Comparison of ENCODE assay signal across 32 cellular contexts in the genomic region with DNA sequence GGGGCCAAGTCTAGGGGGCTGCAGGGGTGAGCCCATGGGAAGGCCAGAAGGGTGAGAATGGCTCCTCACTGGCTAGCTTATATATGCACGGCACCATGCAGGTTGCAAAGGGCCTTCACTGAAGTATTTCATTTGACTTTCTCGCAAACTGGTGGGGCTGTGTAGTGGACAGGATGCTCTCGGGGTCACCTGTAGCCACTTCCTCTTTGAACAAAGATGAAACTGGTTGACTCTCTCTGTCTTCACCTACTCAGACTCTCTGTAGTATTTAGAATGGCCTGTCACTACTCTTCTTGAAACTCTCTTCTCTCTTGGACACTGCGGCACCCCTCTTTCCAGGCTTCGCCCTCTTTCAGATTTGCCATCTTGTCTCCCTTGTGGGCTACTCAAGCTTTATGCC.
"Had no signal": no experiment of that assay in that cellular context is flagged by ENCODE, and none has a peak within 500 bp of the region (broad histone marks: within the 10 kb centered on the region; RNA-seq: fewer than 3 reads in every experiment).

No MANE protein-coding gene starts in this region.

- H3K27ac ChIP-seq: ascending aorta, cardiac muscle cell, coronary artery, dorsolateral prefrontal cortex, lower lobe of right lung, neural progenitor cell, parathyroid adenoma, psoas muscle, sigmoid colon, suprapubic skin, tibial nerve had no signal

- H3K36me3 ChIP-seq: ascending aorta, cardiac muscle cell, lower lobe of right lung, neural progenitor cell, sigmoid colon, suprapubic skin, tibial nerve had no signal

- ATAC-seq: left lobe of liver; lower lobe of right lung; naive thymus-derived CD8-positive, alpha-beta T cell; psoas muscle; stimulated activated memory B cell treated with anti-CD40 and anti-IgM and Interleukin-4, amounts not matched to agents 10 μg/mL and 1 μg/mL and 100 μg/mL, for 72 hours; stimulated activated naive CD8-positive, alpha-beta T cell treated with anti-CD3 and anti-CD28 coated beads, Interleukin-15, amount 100 ng/mL, for 72 hours; WTC11 had no signal

- FAIRE-seq: frontal cortex, small intestine had no signal

- H3K4me3 ChIP-seq: ascending aorta, cardiac muscle cell, coronary artery, dorsolateral prefrontal cortex, lower lobe of right lung, neural progenitor cell, psoas muscle, sigmoid colon, suprapubic skin, tibial nerve had no signal

- DNase-seq: activated CD4-positive, alpha-beta memory T cell treated with anti-CD3 and anti-CD28 coated beads, Interleukin-2, amount 10 ng/mL, durations not matched to agents 7 days and 5 days; activated CD4-positive, alpha-beta T cell treated with anti-CD3 and anti-CD28 coated beads for 1 hour; activated CD4-positive, alpha-beta T cell treated with anti-CD3 and anti-CD28 coated beads, Interleukin-2, amount 10 ng/mL, durations not matched to agents 7 days and 5 days; activated CD8-positive, alpha-beta memory T cell treated with anti-CD3 and anti-CD28 coated beads, Interleukin-2, amount 50 U/mL, for 48 hours; activated gamma-delta T cell; activated naive CD4-positive, alpha-beta T cell treated with anti-CD3 and anti-CD28 coated beads, Interleukin-2, amount 10 ng/mL, durations not matched to agents 7 days and 5 days; activated naive CD8-positive, alpha-beta T cell treated with anti-CD3 and anti-CD28 coated beads, Interleukin-2, amount 10 ng/mL, durations not matched to agents 7 days and 5 days; activated T-cell treated with anti-CD3 and anti-CD28 coated beads, Interleukin-2, amount 50 U/mL, for 24 hours; dorsolateral prefrontal cortex; effector memory CD4-positive, alpha-beta T cell; kidney glomerular epithelial cell; lower lobe of right lung; mesenchymal stem cell; naive thymus-derived CD8-positive, alpha-beta T cell; occipital lobe; psoas muscle; sigmoid colon; small intestine; stimulated activated CD4-positive, alpha-beta T cell treated with anti-CD3 and anti-CD28 coated beads, Interleukin-4, amount 100 ng/mL, for 4 hours; stimulated activated CD8-positive, alpha-beta memory T cell treated with anti-CD3 and anti-CD28 coated beads, Interleukin-4, amount 100 ng/mL, for 48 hours; stimulated activated naive CD8-positive, alpha-beta T cell treated with anti-CD3 and anti-CD28 coated beads, Interleukin-15, amount 100 ng/mL, for 72 hours had no signal

- H3K9me3 ChIP-seq: ascending aorta, psoas muscle, sigmoid colon, suprapubic skin, tibial nerve had no signal

- H3K27me3 ChIP-seq: ascending aorta, cardiac muscle cell, dorsolateral prefrontal cortex, neural progenitor cell, sigmoid colon, suprapubic skin, tibial nerve had no signal

- H3K4me1 ChIP-seq: ascending aorta, lower lobe of right lung, neural progenitor cell, parathyroid adenoma, psoas muscle, sigmoid colon, suprapubic skin, tibial nerve had no signal
